Comparison of ENCODE assay signal across 21 cellular contexts in the genomic region with DNA sequence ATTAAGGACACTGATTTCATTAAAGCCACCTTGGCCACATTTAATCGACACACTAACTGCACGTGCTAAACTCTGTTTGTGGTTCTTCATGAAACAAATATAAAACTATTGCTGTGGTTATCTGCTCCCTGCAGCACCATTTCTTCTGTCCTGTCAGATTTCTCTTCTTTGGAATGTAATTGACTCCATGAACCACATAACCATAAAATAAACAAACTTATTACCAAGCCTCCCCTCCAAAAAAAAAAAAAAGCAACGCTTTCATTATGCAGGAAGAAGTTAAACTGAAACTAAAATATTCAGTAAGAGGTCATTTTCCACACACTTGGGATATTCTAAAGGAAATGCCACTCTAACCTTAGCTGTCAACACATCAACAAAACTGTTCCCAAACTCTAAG.
DNase-seq lines count a peak whose midpoint lies in the region; ATAC-seq and TF ChIP-seq lines count a peak whose summit lies in the region.
"Had no signal": no experiment of that assay in that cellular context is flagged by ENCODE, and none has a peak within 500 bp of the region (broad histone marks: within the 10 kb centered on the region; RNA-seq: fewer than 3 reads in every experiment).

No MANE protein-coding gene starts in this region.

- ATAC-seq in HG03460 (IDR thresholded peaks at IDR 0.05; ENCODE audit: unreplicated experiment) (no peak), HG02981 (IDR thresholded peaks at IDR 0.05; ENCODE audit: unreplicated experiment) (no peak)

- TF ChIP-seq CTCF in AG10803 (conservative IDR thresholded peaks at IDR 0.05; ENCODE audit: low read length) (no peak), astrocyte of the spinal cord (IDR thresholded peaks at IDR 0.05; ENCODE audit: low read depth, low read length) (no peak)

- peak; percentile 58 for DNase-seq in AG10803 (ENCODE audit: low read depth)
- peak; percentile 5 for DNase-seq in HT1080 (ENCODE audit: low read depth)
- peak; percentile 41 for DNase-seq in astrocyte of the spinal cord (ENCODE audit: low read depth, low spot score)
- peak; percentile 22 for DNase-seq in iris pigment epithelial cell (ENCODE audit: low read depth)
- DNase-seq in activated gamma-delta T cell (lab: John Stamatoyannopoulos, UW), result no peak
- DNase-seq in activated naive CD4-positive, alpha-beta T cell treated with Interleukin-2 at 50 U/mL for 16 hours, result no peak
- DNase-seq: DMS53, EL, H7, KG1, MV-4-11, NCI-H1694, NCI-H2081, NCI-H446, NCI-H526 treated with DMSO at 0.1 percent for 48 hours, RPMI8226, SHP77, SW 1271 had no signal

- H3K4me3 ChIP-seq in AG10803 (ENCODE audit: low read length), result no peak overlapping the region
- no peak overlapping the region for H3K4me3 ChIP-seq in astrocyte of the spinal cord (ENCODE audit: low read depth, low read length)
- H3K4me3 ChIP-seq: SK-N-MC had no signal

- in situ Hi-C loops in astrocyte of the spinal cord (cut with HindIII; ENCODE audit: low sequenced_read_pairs), result no loop called here

Comparison
In these comparisons a context has a peak if more than half of its experiments do, and no peak if none do; other contexts are left out.
1. DNase-seq: peak in AG10803 (single experiment), HT1080 (single experiment), astrocyte of the spinal cord (single experiment) and iris pigment epithelial cell (single experiment); none in activated gamma-delta T cell (single experiment) and activated naive CD4-positive, alpha-beta T cell treated with Interleukin-2 at 50 U/mL for 16 hours (single experiment).